In genomic region chr1:2288816-2289536, GRCh38 we compare ENCODE assay signal across 15 cellular contexts.
A peak's percentile ranks its signal among the peaks of the same experiment; 100 is the strongest.
DNase-seq lines count a peak whose midpoint lies in the region; ATAC-seq and TF ChIP-seq lines count a peak whose summit lies in the region.
"Had no signal": no experiment of that assay in that cellular context is flagged by ENCODE, and none has a peak within 500 bp of the region (broad histone marks: within the 10 kb centered on the region; RNA-seq: fewer than 3 reads in every experiment).

No MANE protein-coding gene starts in this region.

- peaks cover 23% of the 10 kb centered on the region for H3K36me3 Mint-ChIP-seq in activated naive CD4-positive, alpha-beta T cell treated with anti-CD3 and anti-CD28 coated beads, Interleukin-2, amount 10 ng/mL, durations not matched to agents 7 days and 5 days
- peaks cover 10 to 14% of the 10 kb centered on the region in 2 donors for H3K36me3 Mint-ChIP-seq in stimulated activated naive B cell treated with anti-CD40 and anti-IgM and Interleukin-4, amounts not matched to agents 10 μg/mL and 1 μg/mL and 100 μg/mL, for 72 hours

- peaks cover 21% of the 10 kb centered on the region for H3K4me1 ChIP-seq in RWPE2 (ENCODE audit: insufficient read depth, poor library complexity, severe bottlenecking)
- H3K4me1 ChIP-seq in effector memory CD4-positive, alpha-beta T cell (ENCODE audit: control insufficient read depth, insufficient read depth, low read length, poor library complexity, severe bottlenecking) = peaks cover 53% of the 10 kb centered on the region

- no peaks in the 10 kb centered on the region for H3K9me3 Mint-ChIP-seq in activated naive CD4-positive, alpha-beta T cell treated with anti-CD3 and anti-CD28 coated beads, Interleukin-2, amount 10 ng/mL, durations not matched to agents 7 days and 5 days
- H3K9me3 Mint-ChIP-seq in stimulated activated naive B cell treated with anti-CD40 and anti-IgM and Interleukin-4, amounts not matched to agents 10 μg/mL and 1 μg/mL and 100 μg/mL, for 72 hours = no peaks in the 10 kb centered on the region

- CTCF ChIA-PET in activated naive CD4-positive, alpha-beta T cell treated with anti-CD3 and anti-CD28 coated beads, Interleukin-2, amount 10 ng/mL, durations not matched to agents 7 days and 5 days (lab: Charles Lee) = interaction anchor here (1.3 kb wide), 1 partner anchor 48 kb away, joined by 4 read pairs; no protein-coding TSS in a partner anchor

- peaks cover 73% of the 10 kb centered on the region for H3K4me1 Mint-ChIP-seq in activated naive CD4-positive, alpha-beta T cell treated with anti-CD3 and anti-CD28 coated beads, Interleukin-2, amount 10 ng/mL, durations not matched to agents 7 days and 5 days
- peaks cover 47 to 65% of the 10 kb centered on the region in 2 donors for H3K4me1 Mint-ChIP-seq in stimulated activated naive B cell treated with anti-CD40 and anti-IgM and Interleukin-4, amounts not matched to agents 10 μg/mL and 1 μg/mL and 100 μg/mL, for 72 hours

- H3K27me3 ChIP-seq in RWPE2 (ENCODE audit: insufficient read depth, poor library complexity, severe bottlenecking) = no peaks in the 10 kb centered on the region
- H3K27me3 ChIP-seq in effector memory CD4-positive, alpha-beta T cell (replicated peaks; ENCODE audit: control insufficient read depth, insufficient read depth, low read length, poor library complexity, severe bottlenecking) = no peaks in the 10 kb centered on the region

- no peaks in the 10 kb centered on the region for H3K36me3 ChIP-seq in RWPE2 (ENCODE audit: low read depth)
- H3K36me3 ChIP-seq in effector memory CD4-positive, alpha-beta T cell (ENCODE audit: control insufficient read depth, insufficient read depth, low read length) = no peaks in the 10 kb centered on the region

- no peaks in the 10 kb centered on the region for H3K27me3 Mint-ChIP-seq in activated naive CD4-positive, alpha-beta T cell treated with anti-CD3 and anti-CD28 coated beads, Interleukin-2, amount 10 ng/mL, durations not matched to agents 7 days and 5 days
- no peaks in the 10 kb centered on the region for H3K27me3 Mint-ChIP-seq in stimulated activated naive B cell treated with anti-CD40 and anti-IgM and Interleukin-4, amounts not matched to agents 10 μg/mL and 1 μg/mL and 100 μg/mL, for 72 hours
- H3K27me3 Mint-ChIP-seq: progenitor cell of endocrine pancreas had no signal

- H3K27ac ChIP-seq in RWPE2 (ENCODE audit: poor library complexity, severe bottlenecking) = peak overlapping the region; percentile 97
- peak overlapping the region; percentile 71 for H3K27ac ChIP-seq in effector memory CD4-positive, alpha-beta T cell (ENCODE audit: insufficient read depth, low read length, poor library complexity, severe bottlenecking)
- H3K27ac ChIP-seq: HL-60 had no signal

- no peak for ATAC-seq in RWPE2 (ENCODE audit: low read depth)
- ATAC-seq in stimulated activated naive B cell treated with anti-CD40 and anti-IgM and Interleukin-4, amounts not matched to agents 10 μg/mL and 1 μg/mL and 100 μg/mL, for 72 hours (replicated peaks) = no peak

- peak overlapping the region; percentile 72 for H3K27ac Mint-ChIP-seq in activated naive CD4-positive, alpha-beta T cell treated with anti-CD3 and anti-CD28 coated beads, Interleukin-2, amount 10 ng/mL, durations not matched to agents 7 days and 5 days
- no peak overlapping the region for H3K27ac Mint-ChIP-seq in stimulated activated naive B cell treated with anti-CD40 and anti-IgM and Interleukin-4, amounts not matched to agents 10 μg/mL and 1 μg/mL and 100 μg/mL, for 72 hours
- H3K27ac Mint-ChIP-seq: progenitor cell of endocrine pancreas had no signal

- no peak for DNase-seq in activated naive CD4-positive, alpha-beta T cell treated with anti-CD3 and anti-CD28 coated beads, Interleukin-2, amount 10 ng/mL, durations not matched to agents 7 days and 5 days
- no peak for DNase-seq in activated naive CD4-positive, alpha-beta T cell treated with anti-CD3 and anti-CD28 coated beads, Interleukin-2, amount 50 U/mL, for 16 hours
- DNase-seq in RWPE2 (ENCODE audit: low spot score) (no peak), OCI-M1 (lab: John Stamatoyannopoulos, UW) (no peak), NCI-H82 (lab: John Stamatoyannopoulos, UW) (no peak), kidney glomerular epithelial cell (lab: John Stamatoyannopoulos, UW) (no peak)
- DNase-seq in effector memory CD4-positive, alpha-beta T cell = no peak
- DNase-seq in stimulated activated naive B cell treated with anti-CD40 and anti-IgM and Interleukin-4, amounts not matched to agents 10 μg/mL and 1 μg/mL and 100 μg/mL, for 72 hours = no peak
- DNase-seq: amygdala; kidney; NCI-H1694; NCI-H510A; stimulated activated CD4-positive, alpha-beta T cell treated with anti-CD3 and anti-CD28 coated beads, Interleukin-12 subunit alpha, Interleukin-12 subunit beta, amount 100 ng/mL, for 4 hours had no signal

- no peak overlapping the region for H3K4me3 ChIP-seq in RWPE2 (ENCODE audit: severe bottlenecking)
- H3K4me3 ChIP-seq in effector memory CD4-positive, alpha-beta T cell (ENCODE audit: insufficient read depth, low read depth, low read length, poor library complexity, severe bottlenecking) = no peak overlapping the region

- H3K9me3 ChIP-seq in RWPE2 (ENCODE audit: severe bottlenecking) = no peaks in the 10 kb centered on the region
- H3K9me3 ChIP-seq in effector memory CD4-positive, alpha-beta T cell (ENCODE audit: control insufficient read depth, low read length) = no peaks in the 10 kb centered on the region

- no peak overlapping the region for H3K4me3 Mint-ChIP-seq in activated naive CD4-positive, alpha-beta T cell treated with anti-CD3 and anti-CD28 coated beads, Interleukin-2, amount 10 ng/mL, durations not matched to agents 7 days and 5 days
- peak overlapping the region; percentile 44 to 46 for H3K4me3 Mint-ChIP-seq in stimulated activated naive B cell treated with anti-CD40 and anti-IgM and Interleukin-4, amounts not matched to agents 10 μg/mL and 1 μg/mL and 100 μg/mL, for 72 hours

- no peak for TF ChIP-seq CTCF in RWPE2 (IDR thresholded peaks at IDR 0.05; ENCODE audit: poor library complexity, severe bottlenecking)
